Comparison of ENCODE assay signal across 19 cellular contexts in the genomic region with DNA sequence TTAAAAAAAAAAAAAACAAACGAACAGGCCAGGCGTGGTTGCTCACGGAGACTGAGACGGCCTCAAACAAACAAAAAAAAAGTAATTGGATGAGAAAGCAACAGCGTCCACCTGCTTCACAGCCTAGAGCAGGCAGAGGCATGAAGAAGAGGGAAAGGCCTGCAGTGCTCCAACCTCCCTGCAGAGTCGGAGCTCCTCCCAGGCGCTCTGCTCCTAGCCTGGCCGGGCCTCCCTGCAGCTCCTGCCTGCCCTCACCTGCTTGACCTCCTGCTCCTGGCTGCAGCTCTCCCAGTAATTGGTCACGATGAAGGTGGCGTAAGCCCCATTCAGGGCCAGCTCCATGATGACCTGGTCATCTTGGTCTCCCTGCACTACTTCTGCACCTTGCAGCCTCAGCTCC.
"Had no signal": no experiment of that assay in that cellular context is flagged by ENCODE, and none has a peak within 500 bp of the region (broad histone marks: within the 10 kb centered on the region; RNA-seq: fewer than 3 reads in every experiment).

No MANE protein-coding gene starts in this region.

- H3K4me3 ChIP-seq: dorsolateral prefrontal cortex, lower lobe of right lung, prostate gland, right atrium auricular region, sigmoid colon, testis, tibial artery had no signal

- H3K27me3 Mint-ChIP-seq: naive thymus-derived CD8-positive, alpha-beta T cell; stimulated activated memory B cell treated with anti-CD40 and anti-IgM and Interleukin-4, amounts not matched to agents 10 μg/mL and 1 μg/mL and 100 μg/mL, for 72 hours; type B pancreatic cell had no signal

- H3K27ac ChIP-seq: dorsolateral prefrontal cortex, lower lobe of right lung, prostate gland, right atrium auricular region, sigmoid colon, testis, tibial artery had no signal

- H3K9me3 Mint-ChIP-seq: naive thymus-derived CD8-positive, alpha-beta T cell; neural crest cell; stimulated activated memory B cell treated with anti-CD40 and anti-IgM and Interleukin-4, amounts not matched to agents 10 μg/mL and 1 μg/mL and 100 μg/mL, for 72 hours; type B pancreatic cell had no signal

- H3K4me3 Mint-ChIP-seq: stimulated activated memory B cell treated with anti-CD40 and anti-IgM and Interleukin-4, amounts not matched to agents 10 μg/mL and 1 μg/mL and 100 μg/mL, for 72 hours; type B pancreatic cell had no signal

- H3K4me1 ChIP-seq: prostate gland had no signal

- H3K9me3 ChIP-seq: lower lobe of right lung, prostate gland, right atrium auricular region, sigmoid colon, testis, tibial artery had no signal

- H3K27ac Mint-ChIP-seq: stimulated activated memory B cell treated with anti-CD40 and anti-IgM and Interleukin-4, amounts not matched to agents 10 μg/mL and 1 μg/mL and 100 μg/mL, for 72 hours; type B pancreatic cell had no signal

- H3K27me3 ChIP-seq: dorsolateral prefrontal cortex, right atrium auricular region, sigmoid colon, testis, tibial artery had no signal

- ATAC-seq: left ventricle myocardium superior; lower lobe of right lung; naive thymus-derived CD8-positive, alpha-beta T cell; stimulated activated memory B cell treated with anti-CD40 and anti-IgM and Interleukin-4, amounts not matched to agents 10 μg/mL and 1 μg/mL and 100 μg/mL, for 72 hours; stimulated activated naive CD8-positive, alpha-beta T cell treated with anti-CD3 and anti-CD28 coated beads, Interleukin-15, Interleukin-2, amounts not matched to agents 100 U/mL and 50 U/mL, for 24 hours had no signal

- DNase-seq: dorsolateral prefrontal cortex; effector CD4-positive, alpha-beta T cell; hypothalamus; left ventricle myocardium superior; lower lobe of right lung; naive thymus-derived CD8-positive, alpha-beta T cell; nucleus accumbens; sigmoid colon; stimulated activated CD4-positive, alpha-beta T cell treated with anti-CD3 and anti-CD28 coated beads, Interleukin-2, amount 100 ng/mL, for 24 hours; stimulated activated CD4-positive, alpha-beta T cell treated with anti-CD3 and anti-CD28 coated beads, Interleukin-4, amount 100 ng/mL, for 24 hours; stimulated activated naive CD8-positive, alpha-beta T cell treated with anti-CD3 and anti-CD28 coated beads, Interleukin-15, Interleukin-2, amounts not matched to agents 100 U/mL and 50 U/mL, for 24 hours; substantia nigra; testis; tibial artery had no signal
